Comparison of ENCODE assay signal across 13 cellular contexts in genomic region chr7:2471396-2471795, GRCh38. TPM values are rescaled to one million over a fixed set of nuclear protein-coding genes. Genes with fewer than 3 reads are reported as not detected.
A peak's percentile ranks its signal among the peaks of the same experiment; 100 is the strongest.
DNase-seq lines count a peak whose midpoint lies in the region; ATAC-seq, FAIRE-seq and TF ChIP-seq lines count a peak whose summit lies in the region.
"Had no signal": no experiment of that assay in that cellular context is flagged by ENCODE, and none has a peak within 500 bp of the region (broad histone marks: within the 10 kb centered on the region; RNA-seq: fewer than 3 reads in every experiment).

No MANE protein-coding gene starts in this region.

- H3K4me1 ChIP-seq in breast epithelium (no peaks in the 10 kb centered on the region), NT2/D1 (ENCODE audit: insufficient read depth, insufficient read length) (peaks cover 28% of the 10 kb centered on the region)
- H3K4me1 ChIP-seq: psoas muscle had no signal

- peak; percentile 59 for DNase-seq in MCF 10A (ENCODE audit: unreplicated experiment)
- DNase-seq in breast epithelium (ENCODE audit: low spot score in 2 of 2), result no peak
- DNase-seq in NT2/D1 (ENCODE audit: low read depth, low spot score), result no peak
- peak; percentile 56 for DNase-seq in fibroblast of pulmonary artery (ENCODE audit: low read depth)
- DNase-seq in urothelium cell line (ENCODE audit: low spot score), result no peak
- DNase-seq in G401 (ENCODE audit: low spot score), result no peak
- no peak for DNase-seq in NCI-H226
- DNase-seq: MM.1S, psoas muscle had no signal

- intact Hi-C loops in MCF 10A (cut with micrococcal nuclease), result no loop called here
- intact Hi-C loops in breast epithelium (cut with DNase I; ENCODE audit: low total_unique reads), result loop anchor here (10.0 kb wide), 1 partner anchor 213 kb away; the partner anchor contains the start of gene AMZ1

- H3K9me3 ChIP-seq in breast epithelium (no peaks in the 10 kb centered on the region), NT2/D1 (ENCODE audit: insufficient read depth, low read length) (no peaks in the 10 kb centered on the region)
- H3K9me3 ChIP-seq: left lung, psoas muscle, vagina had no signal

- no peak for TF ChIP-seq POLR2A in breast epithelium (IDR thresholded peaks at IDR 0.05)

- TF ChIP-seq CTCF in MCF 10A (IDR thresholded peaks at IDR 0.05; ENCODE audit: unreplicated experiment) (no peak), breast epithelium (IDR thresholded peaks at IDR 0.05) (no peak), fibroblast of pulmonary artery (IDR thresholded peaks at IDR 0.05; ENCODE audit: low read length, missing control alignments) (no peak)

- H3K4me3 Mint-ChIP-seq in MCF 10A (ENCODE audit: unreplicated experiment), result no peak overlapping the region

- in situ Hi-C loops in G401 (cut with HindIII; ENCODE audit: low sequenced_read_pairs), result no loop called here

- FAIRE-seq in urothelium cell line (lab: Jason Lieb, UNC), result peak; percentile 93

- H3K27me3 ChIP-seq in breast epithelium, result no peaks in the 10 kb centered on the region
- H3K27me3 ChIP-seq in NT2/D1 (ENCODE audit: insufficient read depth, insufficient read length), result no peaks in the 10 kb centered on the region
- H3K27me3 ChIP-seq: vagina had no signal

- H3K27ac Mint-ChIP-seq in MCF 10A (ENCODE audit: low read depth, unreplicated experiment), result peak overlapping the region; percentile 9

- H3K4me1 Mint-ChIP-seq in MCF 10A (ENCODE audit: insufficient read depth, unreplicated experiment), result peaks cover 24% of the 10 kb centered on the region

- no peaks in the 10 kb centered on the region for H3K27me3 Mint-ChIP-seq in MCF 10A (ENCODE audit: insufficient read depth, unreplicated experiment)

- H3K36me3 ChIP-seq in breast epithelium (no peaks in the 10 kb centered on the region), NT2/D1 (ENCODE audit: insufficient read depth, insufficient read length, low read length) (no peaks in the 10 kb centered on the region)
- H3K36me3 ChIP-seq: left lung, vagina had no signal

- CTCF ChIA-PET in MCF 10A (lab: Yijun Ruan, JAX), result interaction anchor here (0.9 to 6.3 kb wide), 5 partner anchors 18 to 209 kb away, joined by 3 to 61 read pairs (median 5); partner anchors contain the start of gene IQCE

- H3K36me3 Mint-ChIP-seq in MCF 10A (ENCODE audit: insufficient read depth, unreplicated experiment), result peaks cover 6% of the 10 kb centered on the region

- H3K4me3 ChIP-seq in breast epithelium, result no peak overlapping the region
- no peak overlapping the region for H3K4me3 ChIP-seq in NT2/D1 (ENCODE audit: insufficient read length, low read depth)
- H3K4me3 ChIP-seq in fibroblast of pulmonary artery (replicated peaks; ENCODE audit: low read depth, low read length), result no peak overlapping the region
- H3K4me3 ChIP-seq: left lung, psoas muscle, vagina had no signal

- POLR2A ChIA-PET in MCF 10A (lab: Yijun Ruan, JAX), result interaction anchor here (0.6 to 1.3 kb wide), 8 partner anchors 8 to 162 kb away, joined by 3 to 7 read pairs (median 3); no protein-coding TSS in a partner anchor

- ATAC-seq in GM19452 (IDR thresholded peaks at IDR 0.05; ENCODE audit: unreplicated experiment), result no peak
- ATAC-seq: left lung had no signal

- peak overlapping the region; percentile 68 for H3K9ac ChIP-seq in NT2/D1 (ENCODE audit: insufficient read length, low read depth)

- no TSS peak for BruUV-seq in MCF 10A (replicated peaks; lab: Mats Ljungman, UMichigan)

- H3K27ac ChIP-seq in breast epithelium, result no peak overlapping the region
- H3K27ac ChIP-seq: left lung, psoas muscle, vagina had no signal

- H3K9me3 Mint-ChIP-seq in MCF 10A (ENCODE audit: unreplicated experiment), result no peaks in the 10 kb centered on the region

RNA-seq across cellular contexts. Expression of gene GRIFIN, which starts 4.8 kb away (rescaled TPM):
- not detected in 2 replicates for total RNA-seq in MCF 10A (2022)
- total RNA-seq in breast epithelium, result not detected
- not detected in 2 replicates for total RNA-seq in G401 (2014; rRNA removed; shearing (Covaris generic))
- total RNA-seq: left lung, psoas muscle, SK-MEL-5, vagina had no signal

RNA-seq across cellular contexts. Expression of gene LFNG, which starts 48.2 kb away (rescaled TPM):
- total RNA-seq in MCF 10A (2022) (1.7 and 2.4 TPM in 2 replicates), breast epithelium (10 to 100 TPM in 1 of 3 donors, 1 to 10 TPM in 2; 5.0 to 16.4 (median 9.1) TPM)
- 3.4 and 5.6 TPM in 2 replicates for total RNA-seq in G401 (2014; rRNA removed; shearing (Covaris generic))

Comparison
In these comparisons a context has a peak if more than half of its experiments do, and no peak if none do; other contexts are left out.
1. DNase-seq: peak in MCF 10A (single experiment) and fibroblast of pulmonary artery (single experiment); none in breast epithelium (0 of 2), NT2/D1 (single experiment), urothelium cell line (single experiment), G401 (single experiment) and NCI-H226 (single experiment).